Comparison of ENCODE assay signal across 12 cellular contexts in genomic region chr20:37758332-37758731, GRCh38.
A peak's percentile ranks its signal among the peaks of the same experiment; 100 is the strongest.
DNase-seq lines count a peak whose midpoint lies in the region; ATAC-seq and TF ChIP-seq lines count a peak whose summit lies in the region.
"Had no signal": no experiment of that assay in that cellular context is flagged by ENCODE, and none has a peak within 500 bp of the region (broad histone marks: within the 10 kb centered on the region; RNA-seq: fewer than 3 reads in every experiment).

No MANE protein-coding gene starts in this region.

- H3K9me3 ChIP-seq in iPS DF 6.9 (ENCODE audit: control insufficient read depth, insufficient read depth, low read length): no peaks in the 10 kb centered on the region
- no peaks in the 10 kb centered on the region for H3K9me3 ChIP-seq in CD8-positive, alpha-beta memory T cell (ENCODE audit: low read length)
- H3K9me3 ChIP-seq: sigmoid colon had no signal

- POLR2A ChIA-PET in activated naive CD8-positive, alpha-beta T cell treated with anti-CD3 and anti-CD28 coated beads, Interleukin-2, amount 10 ng/mL, durations not matched to agents 7 days and 5 days (lab: Charles Lee): no interaction called here
- POLR2A ChIA-PET in CD8-positive, alpha-beta memory T cell (lab: Charles Lee): no interaction called here

- H3K27ac ChIP-seq in C4-2B (peak overlapping the region; percentile 71), GM23338 (ENCODE audit: low read depth) (no peak overlapping the region; the same call in 1 of the 2 replicates), iPS DF 6.9 (ENCODE audit: low read length) (no peak overlapping the region)
- no peak overlapping the region for H3K27ac ChIP-seq in CD8-positive, alpha-beta memory T cell (ENCODE audit: low read depth, low read length)
- H3K27ac ChIP-seq: sigmoid colon had no signal

- H3K9me3 Mint-ChIP-seq in GM23338: no peaks in the 10 kb centered on the region
- no peaks in the 10 kb centered on the region for H3K9me3 Mint-ChIP-seq in activated naive CD8-positive, alpha-beta T cell treated with anti-CD3 and anti-CD28 coated beads, Interleukin-2, amount 10 ng/mL, durations not matched to agents 7 days and 5 days
- H3K9me3 Mint-ChIP-seq in CD8-positive, alpha-beta memory T cell: no peaks in the 10 kb centered on the region
- H3K9me3 Mint-ChIP-seq in T-helper 2 cell treated with Interferon-gamma antibody and Interleukin-4, amounts not matched to agents 5 μg/mL and 100 μg/mL, for 36 hours: no peaks in the 10 kb centered on the region

- H3K27me3 Mint-ChIP-seq in GM23338 (ENCODE audit: insufficient read depth, low read depth, poor library complexity): no peaks in the 10 kb centered on the region
- H3K27me3 Mint-ChIP-seq in activated naive CD8-positive, alpha-beta T cell treated with anti-CD3 and anti-CD28 coated beads, Interleukin-2, amount 10 ng/mL, durations not matched to agents 7 days and 5 days: no peaks in the 10 kb centered on the region
- H3K27me3 Mint-ChIP-seq in CD8-positive, alpha-beta memory T cell: no peaks in the 10 kb centered on the region
- H3K27me3 Mint-ChIP-seq in T-helper 2 cell treated with Interferon-gamma antibody and Interleukin-4, amounts not matched to agents 5 μg/mL and 100 μg/mL, for 36 hours (ENCODE audit: low read depth): no peaks in the 10 kb centered on the region

- H3K4me1 ChIP-seq in GM23338 (ENCODE audit: insufficient read depth): no peaks in the 10 kb centered on the region
- H3K4me1 ChIP-seq in iPS DF 6.9 (ENCODE audit: control insufficient read depth, insufficient read depth, low read length): no peaks in the 10 kb centered on the region
- no peaks in the 10 kb centered on the region for H3K4me1 ChIP-seq in CD8-positive, alpha-beta memory T cell (ENCODE audit: insufficient read depth, low read length)
- H3K4me1 ChIP-seq: sigmoid colon had no signal

- H3K4me3 Mint-ChIP-seq in GM23338: no peak overlapping the region
- H3K4me3 Mint-ChIP-seq in activated naive CD8-positive, alpha-beta T cell treated with anti-CD3 and anti-CD28 coated beads, Interleukin-2, amount 10 ng/mL, durations not matched to agents 7 days and 5 days: no peak overlapping the region
- no peak overlapping the region for H3K4me3 Mint-ChIP-seq in CD8-positive, alpha-beta memory T cell
- H3K4me3 Mint-ChIP-seq in T-helper 2 cell treated with Interferon-gamma antibody and Interleukin-4, amounts not matched to agents 5 μg/mL and 100 μg/mL, for 36 hours: no peak overlapping the region

- H3K36me3 Mint-ChIP-seq in GM23338 (ENCODE audit: low read depth): no peaks in the 10 kb centered on the region
- peaks cover 21% of the 10 kb centered on the region for H3K36me3 Mint-ChIP-seq in activated naive CD8-positive, alpha-beta T cell treated with anti-CD3 and anti-CD28 coated beads, Interleukin-2, amount 10 ng/mL, durations not matched to agents 7 days and 5 days
- H3K36me3 Mint-ChIP-seq in CD8-positive, alpha-beta memory T cell: peaks cover 6 to 87% (median 38%) of the 10 kb centered on the region in 3 donors
- H3K36me3 Mint-ChIP-seq in T-helper 2 cell treated with Interferon-gamma antibody and Interleukin-4, amounts not matched to agents 5 μg/mL and 100 μg/mL, for 36 hours (ENCODE audit: low read depth): peaks cover 7% of the 10 kb centered on the region

- H3K79me2 ChIP-seq in GM23338 (replicated peaks; ENCODE audit: insufficient read depth): no peaks in the 10 kb centered on the region

- no peak overlapping the region for H3K4me2 ChIP-seq in GM23338

- H3K4me3 ChIP-seq in GM23338: no peak overlapping the region
- H3K4me3 ChIP-seq in iPS DF 6.9 (ENCODE audit: low read length): no peak overlapping the region
- H3K4me3 ChIP-seq in CD8-positive, alpha-beta memory T cell (ENCODE audit: low read length): no peak overlapping the region
- H3K4me3 ChIP-seq: lung, sigmoid colon had no signal

- no peaks in the 10 kb centered on the region; the same call in 1 of the 3 replicates for H3K4me1 Mint-ChIP-seq in GM23338
- H3K4me1 Mint-ChIP-seq in activated naive CD8-positive, alpha-beta T cell treated with anti-CD3 and anti-CD28 coated beads, Interleukin-2, amount 10 ng/mL, durations not matched to agents 7 days and 5 days: peaks cover 2% of the 10 kb centered on the region
- peaks cover 5 to 10% (median 7%) of the 10 kb centered on the region in 3 donors for H3K4me1 Mint-ChIP-seq in CD8-positive, alpha-beta memory T cell
- peaks cover 1% of the 10 kb centered on the region for H3K4me1 Mint-ChIP-seq in T-helper 2 cell treated with Interferon-gamma antibody and Interleukin-4, amounts not matched to agents 5 μg/mL and 100 μg/mL, for 36 hours (ENCODE audit: low read depth)

- H3K27ac Mint-ChIP-seq in GM23338: no peak overlapping the region
- H3K27ac Mint-ChIP-seq in activated naive CD8-positive, alpha-beta T cell treated with anti-CD3 and anti-CD28 coated beads, Interleukin-2, amount 10 ng/mL, durations not matched to agents 7 days and 5 days: peak overlapping the region; percentile 1
- no peak overlapping the region for H3K27ac Mint-ChIP-seq in CD8-positive, alpha-beta memory T cell
- H3K27ac Mint-ChIP-seq in T-helper 2 cell treated with Interferon-gamma antibody and Interleukin-4, amounts not matched to agents 5 μg/mL and 100 μg/mL, for 36 hours: no peak overlapping the region

- WGBS in iPS DF 6.9 (ENCODE audit: insufficient coverage, insufficient read length): no CpG with 5 or more reads among the region's 5 CpGs

- H3K27me3 ChIP-seq in GM23338 (ENCODE audit: insufficient read depth) (no peaks in the 10 kb centered on the region), iPS DF 6.9 (ENCODE audit: control insufficient read depth, insufficient read depth, low read length) (no peaks in the 10 kb centered on the region)
- no peaks in the 10 kb centered on the region for H3K27me3 ChIP-seq in CD8-positive, alpha-beta memory T cell (ENCODE audit: insufficient read depth, low read length, poor library complexity, severe bottlenecking)
- H3K27me3 ChIP-seq: sigmoid colon had no signal

- peaks cover 4% of the 10 kb centered on the region; the same call in 1 of the 2 replicates for H3F3A ChIP-seq in GM23338 (replicated peaks; ENCODE audit: low read depth)

- no peaks in the 10 kb centered on the region for H3K9me2 ChIP-seq in GM23338 (ENCODE audit: insufficient read depth)

- CTCF ChIA-PET in CD8-positive, alpha-beta memory T cell (lab: Charles Lee): no interaction called here

- 0 out of 2 replicates have a peak, but pooled peaks cover 4% of the 10 kb centered on the region for H3K36me3 ChIP-seq in GM23338 (ENCODE audit: insufficient read depth)
- no peaks in the 10 kb centered on the region for H3K36me3 ChIP-seq in iPS DF 6.9 (ENCODE audit: control insufficient read depth, insufficient read depth, low read length)
- H3K36me3 ChIP-seq in CD8-positive, alpha-beta memory T cell (ENCODE audit: insufficient read depth, low read length): peaks cover 7% of the 10 kb centered on the region

- peak; percentile 99 for ATAC-seq in GM23338
- no peak for ATAC-seq in activated naive CD8-positive, alpha-beta T cell treated with anti-CD3 and anti-CD28 coated beads, Interleukin-2, amount 10 ng/mL, durations not matched to agents 7 days and 5 days (ENCODE audit: low read depth)
- ATAC-seq in GM19463 (IDR thresholded peaks at IDR 0.05; ENCODE audit: unreplicated experiment): no peak
- ATAC-seq in HG03457 (IDR thresholded peaks at IDR 0.05; ENCODE audit: unreplicated experiment): no peak

- H4K20me1 ChIP-seq in GM23338 (replicated peaks; ENCODE audit: insufficient read depth): no peaks in the 10 kb centered on the region; the same call in 1 of the 2 replicates

- TF ChIP-seq CTCF in C4-2B (conservative IDR thresholded peaks at IDR 0.05) (peak; percentile 39), GM23338 (conservative IDR thresholded peaks at IDR 0.05; ENCODE audit: low read depth in 2 of 2) (peak; percentile 40 to 48)

- no peak overlapping the region for H2AFZ ChIP-seq in GM23338

- DNase-seq in GM23338 (ENCODE audit: low spot score): peak; percentile 84
- DNase-seq in activated naive CD8-positive, alpha-beta T cell treated with anti-CD3 and anti-CD28 coated beads, Interleukin-2, amount 10 ng/mL, durations not matched to agents 7 days and 5 days: no peak
- DNase-seq in iPS DF 6.9 (ENCODE audit: low read depth, low spot score): peak; percentile 11
- no peak for DNase-seq in CD8-positive, alpha-beta memory T cell
- DNase-seq in T-helper 2 cell treated with Interferon-gamma antibody and Interleukin-4, amounts not matched to agents 5 μg/mL and 100 μg/mL, for 36 hours (ENCODE audit: low spot score): no peak
- DNase-seq: activated naive CD4-positive, alpha-beta T cell treated with Interleukin-2 at 50 U/mL for 16 hours; NK-92 treated with Interleukin-12 subunit alpha and Interleukin-12 subunit beta, amount 100 ng/mL, for 24 hours; sigmoid colon had no signal

TF ChIP-seq in GM23338, 12 proteins besides CTCF, POLR2A, EP300 and RAD21 (continues in another document):
- no peak for TF ChIP-seq JUNB (IDR thresholded peaks at IDR 0.05; ENCODE audit: unreplicated experiment)
- no peak for TF ChIP-seq ZNF331 (CRISPR knock-in tag; IDR thresholded peaks at IDR 0.05; ENCODE audit: low read depth)
- no peak for TF ChIP-seq NANOG (IDR thresholded peaks at IDR 0.05; ENCODE audit: borderline replicate concordance)
- no peak for TF ChIP-seq ETS1 (IDR thresholded peaks at IDR 0.05)
- no peak for TF ChIP-seq ZNF114 (CRISPR knock-in tag; IDR thresholded peaks at IDR 0.05)
- no peak for TF ChIP-seq POLR2AphosphoS5 (IDR thresholded peaks at IDR 0.05; ENCODE audit: low read depth)

Comparison
In these comparisons a context has a peak if more than half of its experiments do, and no peak if none do; other contexts are left out.
1. DNase-seq: peak in GM23338 (single experiment) and iPS DF 6.9 (single experiment); none in activated naive CD8-positive, alpha-beta T cell treated with anti-CD3 and anti-CD28 coated beads, Interleukin-2, amount 10 ng/mL, durations not matched to agents 7 days and 5 days (single experiment), CD8-positive, alpha-beta memory T cell (0 of 5) and T-helper 2 cell treated with Interferon-gamma antibody and Interleukin-4, amounts not matched to agents 5 μg/mL and 100 μg/mL, for 36 hours (single experiment).